In genomic region chr15:66705277-66705927, GRCh38 we compare ENCODE assay signal across 11 cellular contexts. TPM values are rescaled to one million over a fixed set of nuclear protein-coding genes. Genes with fewer than 3 reads are reported as not detected.
DNase-seq lines count a peak whose midpoint lies in the region; ATAC-seq and TF ChIP-seq lines count a peak whose summit lies in the region.
"Had no signal": no experiment of that assay in that cellular context is flagged by ENCODE, and none has a peak within 500 bp of the region (broad histone marks: within the 10 kb centered on the region; RNA-seq: fewer than 3 reads in every experiment).

No MANE protein-coding gene starts in this region.

- no peaks in the 10 kb centered on the region for H3K9me3 Mint-ChIP-seq in chondrocyte (ENCODE audit: low read depth)
- H3K9me3 Mint-ChIP-seq: stimulated activated naive B cell treated with anti-CD40 and anti-IgM and Interleukin-4, amounts not matched to agents 10 μg/mL and 1 μg/mL and 100 μg/mL, for 72 hours had no signal

- DNase-seq in right atrium auricular region (ENCODE audit: low spot score) (no peak), Right ventricle myocardium superior (no peak), chondrocyte (ENCODE audit: low spot score) (no peak), aorta (no peak), anterior cingulate cortex (lab: John Stamatoyannopoulos, UW) (no peak)
- no peak for DNase-seq in activated CD4-positive, CD25-positive, alpha-beta regulatory T cell (lab: John Stamatoyannopoulos, UW)
- DNase-seq: activated effector memory CD4-positive, alpha-beta T cell treated with Interleukin-2 at 50 U/mL for 16 hours; CD4-positive, CD25-positive, alpha-beta regulatory T cell; stimulated activated naive B cell treated with anti-CD40 and anti-IgM and Interleukin-4, amounts not matched to agents 10 μg/mL and 1 μg/mL and 100 μg/mL, for 72 hours had no signal

- intact Hi-C loops in Right ventricle myocardium superior (cut with DNase I) = loop anchor here (5.0 kb wide), 1 partner anchor 67 kb away; no protein-coding TSS in a partner anchor
- intact Hi-C loops in aorta (cut with DNase I) = loop anchor here in 1 of 2 donors (1.0 to 2.0 kb wide), 2 partner anchors 29 to 146 kb away; no protein-coding TSS in a partner anchor

- H3K4me1 Mint-ChIP-seq in chondrocyte (ENCODE audit: low read depth) = peaks cover 37% of the 10 kb centered on the region

- ATAC-seq in Right ventricle myocardium superior (ENCODE audit: poor library complexity) = no peak
- ATAC-seq in aorta (ENCODE audit: low FRiP score) = no peak
- ATAC-seq in GM21381 (IDR thresholded peaks at IDR 0.05; ENCODE audit: unreplicated experiment) = no peak
- ATAC-seq: stimulated activated naive B cell treated with anti-CD40 and anti-IgM and Interleukin-4, amounts not matched to agents 10 μg/mL and 1 μg/mL and 100 μg/mL, for 72 hours had no signal

- H3K4me3 ChIP-seq in right atrium auricular region = peak overlapping the region; percentile 69 to 75
- peak overlapping the region; percentile 67 to 87 for H3K4me3 ChIP-seq in mucosa of rectum (ENCODE audit: low read length in 2 of 2)
- peak overlapping the region; percentile 86 to 96 for H3K4me3 ChIP-seq in aorta (ENCODE audit: low read length in 2 of 2)

- H3K4me3 Mint-ChIP-seq in chondrocyte (ENCODE audit: unreplicated experiment) = no peak overlapping the region
- H3K4me3 Mint-ChIP-seq: stimulated activated naive B cell treated with anti-CD40 and anti-IgM and Interleukin-4, amounts not matched to agents 10 μg/mL and 1 μg/mL and 100 μg/mL, for 72 hours had no signal

- H3K36me3 Mint-ChIP-seq in chondrocyte (ENCODE audit: low read depth) = peaks cover 4% of the 10 kb centered on the region
- H3K36me3 Mint-ChIP-seq: CD4-positive, CD25-positive, alpha-beta regulatory T cell had no signal

- H3K9me3 ChIP-seq in right atrium auricular region (no peaks in the 10 kb centered on the region), mucosa of rectum (ENCODE audit: control insufficient read depth in 2 of 2, low read length in 2 of 2) (no peaks in the 10 kb centered on the region), aorta (ENCODE audit: control insufficient read depth, low read length) (no peaks in the 10 kb centered on the region)

- H3K27me3 ChIP-seq in right atrium auricular region (no peaks in the 10 kb centered on the region), mucosa of rectum (ENCODE audit: control insufficient read depth in 2 of 2, insufficient read depth in 2 of 2, low read length in 2 of 2) (no peaks in the 10 kb centered on the region), aorta (ENCODE audit: control insufficient read depth in 1 of 2, insufficient read depth in 2 of 2, low read length in 1 of 2) (no peaks in the 10 kb centered on the region)

- 59 to 70% methylated on average over 3 of the region's 3 CpGs for WGBS in aorta, 2 donors

- TF ChIP-seq CTCF in right atrium auricular region (IDR thresholded peaks at IDR 0.05) (no peak), chondrocyte (IDR thresholded peaks at IDR 0.05) (no peak)

- H3K27ac ChIP-seq in right atrium auricular region (peak overlapping the region; percentile 72 to 78), mucosa of rectum (ENCODE audit: low read depth in 2 of 2, low read length in 2 of 2) (no peak overlapping the region), aorta (ENCODE audit: low read depth in 1 of 2, low read length in 2 of 2) (peak overlapping the region in 1 of 2 donors; percentile 55)

- no peaks in the 10 kb centered on the region for H3K27me3 Mint-ChIP-seq in chondrocyte (ENCODE audit: low read depth)

- H3K4me1 ChIP-seq in right atrium auricular region (peaks cover 0 to 51% of the 10 kb centered on the region in 2 donors), mucosa of rectum (ENCODE audit: control insufficient read depth in 2 of 2, insufficient read depth in 2 of 2, low read length in 2 of 2) (peaks cover 34 to 40% of the 10 kb centered on the region in 2 donors), aorta (ENCODE audit: control insufficient read depth in 1 of 2, insufficient read depth in 2 of 2, low read length in 2 of 2) (no peaks in the 10 kb centered on the region)

- peak overlapping the region in 1 of 2 donors; percentile 75 for H3K9ac ChIP-seq in mucosa of rectum (ENCODE audit: low read depth in 1 of 2, low read length in 2 of 2)

- H3K36me3 ChIP-seq in right atrium auricular region (no peaks in the 10 kb centered on the region), mucosa of rectum (ENCODE audit: control insufficient read depth in 2 of 2, insufficient read depth in 2 of 2, low read length in 2 of 2) (no peaks in the 10 kb centered on the region), aorta (ENCODE audit: control insufficient read depth in 1 of 2, insufficient read depth in 2 of 2, low read length in 1 of 2) (no peaks in the 10 kb centered on the region)

- peak overlapping the region; percentile 81 for H3K27ac Mint-ChIP-seq in chondrocyte (ENCODE audit: unreplicated experiment)
- H3K27ac Mint-ChIP-seq: stimulated activated naive B cell treated with anti-CD40 and anti-IgM and Interleukin-4, amounts not matched to agents 10 μg/mL and 1 μg/mL and 100 μg/mL, for 72 hours had no signal

RNA-seq across cellular contexts. Expression of gene SMAD6, which starts 3.4 kb away (rescaled TPM):
- total RNA-seq in right atrium auricular region = 100 to 1,000 TPM in 1 of 2 donors, 10 to 100 TPM in 1; 20.8 to 104 TPM
- total RNA-seq in Right ventricle myocardium superior = 14.1 TPM
- 5.2 to 29.0 TPM (median 6.6 TPM) in 3 replicates for total RNA-seq in chondrocyte
- 10 to 100 TPM; 34.8 to 92.0 TPM for total RNA-seq in aorta
- 10 to 100 TPM in 1 of 2 donors, 1 to 10 TPM in 1; 7.1 to 14.3 TPM for polyA plus RNA-seq in aorta
- polyA plus RNA-seq: CD4-positive, CD25-positive, alpha-beta regulatory T cell had no signal

Comparison
In these comparisons a context has a peak if more than half of its experiments do, and no peak if none do; other contexts are left out.
1. H3K27ac ChIP-seq: peak in right atrium auricular region (2 of 2); none in mucosa of rectum (0 of 2).
2. Peak in every context shown above with its lines, with median percentiles within 50 percentile points of each other: H3K4me3 ChIP-seq.